ENCODE assay signal across 9 cellular contexts in genomic region chr12:68237068-68237467, GRCh38. TPM values are rescaled to one million over a fixed set of nuclear protein-coding genes. Genes with fewer than 3 reads are reported as not detected.
DNase-seq lines count a peak whose midpoint lies in the region; ATAC-seq and TF ChIP-seq lines count a peak whose summit lies in the region.
"Had no signal": no experiment of that assay in that cellular context is flagged by ENCODE, and none has a peak within 500 bp of the region (broad histone marks: within the 10 kb centered on the region; RNA-seq: fewer than 3 reads in every experiment).

No MANE protein-coding gene starts in this region.

- no peak for TF ChIP-seq POLR2A in adrenal gland (IDR thresholded peaks at IDR 0.05)

- no peaks in the 10 kb centered on the region for H3K27me3 ChIP-seq in Caco-2 (replicated peaks; ENCODE audit: control insufficient read depth, insufficient read depth, low read length)
- H3K27me3 ChIP-seq in Loucy (ENCODE audit: insufficient read depth, low read length, poor library complexity, severe bottlenecking): no peaks in the 10 kb centered on the region
- no peaks in the 10 kb centered on the region for H3K27me3 ChIP-seq in osteoblast (ENCODE audit: insufficient read depth, low read length)
- no peaks in the 10 kb centered on the region for H3K27me3 ChIP-seq in adrenal gland
- H3K27me3 ChIP-seq: testis had no signal

- ATAC-seq in HG03378 (IDR thresholded peaks at IDR 0.05; ENCODE audit: unreplicated experiment) (no peak), HG02884 (IDR thresholded peaks at IDR 0.05; ENCODE audit: unreplicated experiment) (no peak)

- H2AFZ ChIP-seq in Loucy (ENCODE audit: low read length): peak overlapping the region; percentile 88
- H2AFZ ChIP-seq in osteoblast (ENCODE audit: low read length): peak overlapping the region; percentile 75

- no peaks in the 10 kb centered on the region for H3F3A ChIP-seq in Loucy (ENCODE audit: low read depth)

- CTCF ChIA-PET in Caco-2 (lab: Charles Lee): no interaction called here

- no peaks in the 10 kb centered on the region for H4K20me1 ChIP-seq in Loucy (ENCODE audit: insufficient read depth, low read length, poor library complexity, severe bottlenecking)
- no peaks in the 10 kb centered on the region for H4K20me1 ChIP-seq in osteoblast (ENCODE audit: insufficient read depth, low read length)

- H3K4me1 Mint-ChIP-seq in Caco-2 (ENCODE audit: low read depth, unreplicated experiment) (peaks cover 7% of the 10 kb centered on the region), brain (peaks cover 47% of the 10 kb centered on the region)

- intact Hi-C loops in Caco-2 (cut with micrococcal nuclease; ENCODE audit: unreplicated experiment): no loop called here
- intact Hi-C loops in adrenal gland (cut with DNase I): loop anchor here in 1 of 2 donors (10.0 kb wide), 1 partner anchor 78 kb away; no protein-coding TSS in a partner anchor

- peak overlapping the region; percentile 50 for H3K27ac ChIP-seq in osteoblast (ENCODE audit: low read depth, low read length)
- peak overlapping the region in 1 of 5 donors; percentile 7 for H3K27ac ChIP-seq in adrenal gland

- H3K9me2 ChIP-seq in Loucy (replicated peaks; ENCODE audit: low read depth, low read length): no peaks in the 10 kb centered on the region

- H3K4me1 ChIP-seq in Caco-2 (no peaks in the 10 kb centered on the region), Loucy (ENCODE audit: insufficient read depth, low read length, poor library complexity, severe bottlenecking) (peaks cover 68% of the 10 kb centered on the region), osteoblast (ENCODE audit: insufficient read depth, low read length) (peaks cover 51% of the 10 kb centered on the region), adrenal gland (replicated peaks in 1 of 2) (peaks cover 0 to 10% of the 10 kb centered on the region in 2 donors)

- H3K4me3 ChIP-seq in Caco-2 (ENCODE audit: low read depth, low read length) (no peak overlapping the region), Loucy (ENCODE audit: low read length, poor library complexity, severe bottlenecking) (peak overlapping the region; percentile 71), osteoblast (ENCODE audit: insufficient read depth, low read length) (peak overlapping the region; percentile 6), adrenal gland (peak overlapping the region in 2 of 4 donors; percentile 22 to 45)
- H3K4me3 ChIP-seq: testis had no signal

- no peaks in the 10 kb centered on the region for H3K79me2 ChIP-seq in Loucy (ENCODE audit: insufficient read depth, low read length)
- no peaks in the 10 kb centered on the region for H3K79me2 ChIP-seq in osteoblast (ENCODE audit: insufficient read depth, low read length)

- no TSS peak for BruUV-seq in Caco-2 (replicated peaks; lab: Mats Ljungman, UMichigan)

- H3K9me3 ChIP-seq in Caco-2 (no peaks in the 10 kb centered on the region), Loucy (ENCODE audit: insufficient read depth, low read depth, low read length) (no peaks in the 10 kb centered on the region), osteoblast (ENCODE audit: low read depth, low read length) (no peaks in the 10 kb centered on the region), adrenal gland (replicated peaks in 1 of 3) (no peaks in the 10 kb centered on the region)
- H3K9me3 ChIP-seq: testis had no signal

- peaks cover 20% of the 10 kb centered on the region for H3K27me3 Mint-ChIP-seq in Caco-2 (ENCODE audit: insufficient read depth, unreplicated experiment)
- peaks cover 6% of the 10 kb centered on the region for H3K27me3 Mint-ChIP-seq in brain

- peak overlapping the region; percentile 34 for H3K4me3 Mint-ChIP-seq in Caco-2 (ENCODE audit: unreplicated experiment)
- H3K4me3 Mint-ChIP-seq in brain: peak overlapping the region in 1 of 5 experiments; percentile 31

- WGBS in adrenal gland, 4 donors: 52 to 78% (median 64%) methylated on average over 2 of the region's 2 CpGs

- DNase-seq in Caco-2 (no peak), osteoblast (ENCODE audit: insufficient read length, low spot score, missing footprints) (no peak), adrenal gland (no peak), ecto neural progenitor cell (ENCODE audit: low spot score) (no peak)
- DNase-seq: testis had no signal

- H3K9me3 Mint-ChIP-seq in Caco-2 (ENCODE audit: unreplicated experiment): no peaks in the 10 kb centered on the region
- H3K9me3 Mint-ChIP-seq in brain: no peaks in the 10 kb centered on the region

- H3K36me3 Mint-ChIP-seq in Caco-2 (ENCODE audit: insufficient read depth, unreplicated experiment): no peaks in the 10 kb centered on the region
- H3K36me3 Mint-ChIP-seq in brain: no peaks in the 10 kb centered on the region

- no peak overlapping the region for H3K27ac Mint-ChIP-seq in Caco-2 (ENCODE audit: unreplicated experiment)
- H3K27ac Mint-ChIP-seq in brain: peak overlapping the region; percentile 19 to 94 (median 84)

- H3K9ac ChIP-seq in Loucy (ENCODE audit: low read depth, low read length, poor library complexity, severe bottlenecking): peak overlapping the region; percentile 69

- POLR2A ChIA-PET in Caco-2 (lab: Charles Lee): no interaction called here

- TF ChIP-seq CTCF in Caco-2 (IDR thresholded peaks at IDR 0.05; ENCODE audit: insufficient read depth in 1 of 2, low read depth in 1 of 2, low read length in 1 of 2, severe bottlenecking in 1 of 2, unreplicated experiment in 1 of 2) (no peak), Loucy (conservative IDR thresholded peaks at IDR 0.05; ENCODE audit: low read length) (peak; percentile 55), brain (conservative IDR thresholded peaks at IDR 0.05) (peak; percentile 13 to 49), osteoblast (IDR thresholded peaks at IDR 0.05; ENCODE audit: extremely low read depth, low read depth, low read length) (peak; percentile 36), adrenal gland (IDR thresholded peaks at IDR 0.05) (no peak)

- H3K36me3 ChIP-seq in Caco-2 (ENCODE audit: control insufficient read depth, insufficient read depth, low read length) (no peaks in the 10 kb centered on the region), Loucy (ENCODE audit: insufficient read depth, low read length) (no peaks in the 10 kb centered on the region), osteoblast (ENCODE audit: insufficient read depth, low read length) (no peaks in the 10 kb centered on the region), adrenal gland (replicated peaks in 1 of 2) (no peaks in the 10 kb centered on the region)

- H3K4me2 ChIP-seq in Loucy (ENCODE audit: low read depth, low read length, poor library complexity, severe bottlenecking): peak overlapping the region; percentile 87
- H3K4me2 ChIP-seq in osteoblast (ENCODE audit: insufficient read depth, low read length): peak overlapping the region; percentile 63

RNA-seq across cellular contexts. Expression of gene IL26, which starts 11.5 kb away (rescaled TPM):
- not detected in 2 replicates for total RNA-seq in Caco-2 (2022)
- not detected for polyA plus RNA-seq in brain (ENCODE audit: insufficient read depth, low read depth, low replicate concordance)
- total RNA-seq in osteoblast: 2.4 and 3.6 TPM in 2 replicates
- total RNA-seq in adrenal gland: not detected
- not detected for polyA plus RNA-seq in adrenal gland
- total RNA-seq: testis had no signal

RNA-seq across cellular contexts. Expression of gene IL22, which starts 16.3 kb away (rescaled TPM):
- not detected in 2 replicates for total RNA-seq in Caco-2 (2022)
- not detected for polyA plus RNA-seq in brain (ENCODE audit: insufficient read depth, low read depth, low replicate concordance)
- not detected in 2 replicates for total RNA-seq in osteoblast
- total RNA-seq in adrenal gland: not detected
- not detected for polyA plus RNA-seq in adrenal gland
- total RNA-seq: testis had no signal

Comparison
In these comparisons a context has a peak if more than half of its experiments do, and no peak if none do; other contexts are left out.
1. CTCF ChIP-seq: peak in Loucy (single experiment), brain (2 of 2) and osteoblast (single experiment); none in Caco-2 (0 of 2) and adrenal gland (0 of 6).